9 cellular contexts compared by ENCODE assay signal in genomic region chr17:37609170-37610040, GRCh38. TPM values are rescaled to one million over a fixed set of nuclear protein-coding genes. Genes with fewer than 3 reads are reported as not detected.
DNase-seq lines count a peak whose midpoint lies in the region; ATAC-seq, FAIRE-seq and TF ChIP-seq lines count a peak whose summit lies in the region.
"Had no signal": no experiment of that assay in that cellular context is flagged by ENCODE, and none has a peak within 500 bp of the region (broad histone marks: within the 10 kb centered on the region; RNA-seq: fewer than 3 reads in every experiment).

TSS of gene SYNRG (minus strand) at chr17:37609418. CDS start at chr17:37609355, 63 bp downstream.

- peaks cover 2 to 6% of the 10 kb centered on the region in 2 donors for H3K36me3 ChIP-seq in kidney (ENCODE audit: control insufficient read depth in 1 of 2, insufficient read depth in 2 of 2, low read length in 2 of 2)

- peak within 1 kb of the TSS; percentile 77 to 85 for H3K9ac ChIP-seq in kidney (ENCODE audit: low read length in 2 of 2)

- peaks cover 6 to 13% of the 10 kb centered on the region in 2 donors for H3K4me1 ChIP-seq in kidney (ENCODE audit: control insufficient read depth in 1 of 2, insufficient read depth in 1 of 2, low read depth in 1 of 2, low read length in 2 of 2)

- FAIRE-seq in kidney (lab: Jason Lieb, UNC), result no peak
- FAIRE-seq: colon had no signal

- peak within 1 kb of the TSS; percentile 60 to 91 for H3K27ac ChIP-seq in kidney (ENCODE audit: low read depth in 2 of 2, low read length in 2 of 2)

- TF ChIP-seq CTCF in AG10803 (conservative IDR thresholded peaks at IDR 0.05; ENCODE audit: low read length) (peak; percentile 32; the same call in 1 of the 2 replicates), kidney (IDR thresholded peaks at IDR 0.05; ENCODE audit: borderline replicate concordance, extremely low read depth, insufficient read depth) (peak; percentile 55)

- peak; percentile 87 for ATAC-seq in GM19035 (IDR thresholded peaks at IDR 0.05; ENCODE audit: unreplicated experiment)
- peak; percentile 86 for ATAC-seq in HG03354 (IDR thresholded peaks at IDR 0.05; ENCODE audit: poor library complexity, severe bottlenecking, unreplicated experiment)
- peak; percentile 89 to 91 for ATAC-seq in activated CD4-positive, CD25-positive, alpha-beta regulatory T cell treated with anti-CD3 and anti-CD28 coated beads, Interleukin-2, amount 50 U/mL, for 24 hours

- intact Hi-C loops in kidney (cut with DNase I), result no loop called here

- no peaks in the 10 kb centered on the region for H3K9me3 ChIP-seq in kidney (ENCODE audit: control insufficient read depth in 1 of 2, low read length in 2 of 2)

- DNase-seq in AG10803 (ENCODE audit: low read depth) (peak; percentile 95), NCI-H446 (lab: John Stamatoyannopoulos, UW) (peak; percentile 93 to 98), cerebellar nuclear complex (lab: John Stamatoyannopoulos, UW) (peak; percentile 59 to 84), kidney (peak; percentile 98)
- DNase-seq in stimulated activated CD4-positive, alpha-beta T cell treated with anti-CD3 and anti-CD28 coated beads, Interleukin-15, amount 100 ng/mL, for 24 hours, result peak; percentile 94

- H3K4me3 ChIP-seq in AG10803 (ENCODE audit: low read length) (peak within 1 kb of the TSS; percentile 88), kidney (ENCODE audit: low read length in 2 of 2) (peak within 1 kb of the TSS; percentile 82 to 89)

RNA-seq across cellular contexts. Expression of gene SYNRG, which starts in this region (rescaled TPM):
- 47.0 TPM for total RNA-seq in kidney
- polyA plus RNA-seq in kidney (ENCODE audit: insufficient read depth, low read depth, low replicate concordance), result 8.6 TPM

Comparison
In these comparisons a context has a peak if more than half of its experiments do, and no peak if none do; other contexts are left out.
1. Peak in every context shown above with its lines: DNase-seq, ATAC-seq, H3K4me3 ChIP-seq and H3K27ac ChIP-seq.